In genomic region chr19:56080669-56081401, GRCh38 we compare ENCODE assay signal across 8 cellular contexts. TPM values are rescaled to one million over a fixed set of nuclear protein-coding genes. Genes with fewer than 3 reads are reported as not detected.
DNase-seq lines count a peak whose midpoint lies in the region; ATAC-seq and TF ChIP-seq lines count a peak whose summit lies in the region.

No MANE protein-coding gene starts in this region.

- peaks cover 4% of the 10 kb centered on the region for H3K36me3 Mint-ChIP-seq in activated B cell treated with CpG ODN at 0.5 μM for 24 hours (ENCODE audit: low read depth)

- peaks cover 17% of the 10 kb centered on the region for H3K4me1 Mint-ChIP-seq in activated B cell treated with CpG ODN at 0.5 μM for 24 hours

- peak; percentile 74 for ATAC-seq in HG02678 (IDR thresholded peaks at IDR 0.05; ENCODE audit: unreplicated experiment)
- peak; percentile 82 for ATAC-seq in activated B cell treated with CpG ODN at 0.5 μM for 24 hours (ENCODE audit: low read depth)

- peak; percentile 55 for DNase-seq in GM04504 (ENCODE audit: low read depth)
- DNase-seq in NCI-H1930 (lab: John Stamatoyannopoulos, UW) = peak; percentile 49 to 73
- DNase-seq in activated B cell treated with CpG ODN at 0.5 μM for 24 hours = peak; percentile 70
- DNase-seq in central memory CD4-positive, alpha-beta T cell = peak; percentile 49
- peak; percentile 80 for DNase-seq in kidney tubule cell (ENCODE audit: low spot score)
- peak; percentile 53 to 69 for DNase-seq in stimulated activated CD4-positive, alpha-beta T cell treated with anti-CD3 and anti-CD28 coated beads, Interleukin-15, amount 100 ng/mL, for 48 hours (ENCODE audit: low read depth in 2 of 2)
- no peak for DNase-seq in NCI-H1048 (lab: John Stamatoyannopoulos, UW)

- H3K4me3 Mint-ChIP-seq in activated B cell treated with CpG ODN at 0.5 μM for 24 hours = peak overlapping the region; percentile 84

- H3K27ac Mint-ChIP-seq in activated B cell treated with CpG ODN at 0.5 μM for 24 hours = peak overlapping the region; percentile 55

- H3K9me3 Mint-ChIP-seq in activated B cell treated with CpG ODN at 0.5 μM for 24 hours = no peaks in the 10 kb centered on the region

- no peaks in the 10 kb centered on the region for H3K27me3 Mint-ChIP-seq in activated B cell treated with CpG ODN at 0.5 μM for 24 hours

- intact Hi-C loops in activated B cell treated with CpG ODN at 0.5 μM for 24 hours (cut with micrococcal nuclease) = loop anchor here (1.0 to 2.0 kb wide), 7 partner anchors 30 to 269 kb away; partner anchors contain the start of genes ZNF787 and ZSCAN5A

- no peak for TF ChIP-seq CTCF in activated B cell treated with CpG ODN at 0.5 μM for 24 hours (IDR thresholded peaks at IDR 0.05)

- CTCF ChIA-PET in activated B cell treated with CpG ODN at 0.5 μM for 24 hours (lab: Charles Lee) = interaction anchor here (0.6 to 5.8 kb wide), 15 partner anchors 14 to 448 kb away, joined by 3 to 33 read pairs (median 4); partner anchors contain the start of gene ZNF444

- POLR2A ChIA-PET in activated B cell treated with CpG ODN at 0.5 μM for 24 hours (lab: Charles Lee) = interaction anchor here (0.6 to 1.7 kb wide), 4 partner anchors 10 to 61 kb away, joined by 3 to 13 read pairs (median 4); partner anchors contain the start of genes ZNF444 and ZNF787

RNA-seq across cellular contexts. Expression of gene ZNF787, which starts 40.3 kb away (rescaled TPM):
- total RNA-seq in activated B cell treated with CpG ODN at 0.5 μM for 24 hours = 40.8 and 42.3 TPM in 2 replicates
